In the genomic region with DNA sequence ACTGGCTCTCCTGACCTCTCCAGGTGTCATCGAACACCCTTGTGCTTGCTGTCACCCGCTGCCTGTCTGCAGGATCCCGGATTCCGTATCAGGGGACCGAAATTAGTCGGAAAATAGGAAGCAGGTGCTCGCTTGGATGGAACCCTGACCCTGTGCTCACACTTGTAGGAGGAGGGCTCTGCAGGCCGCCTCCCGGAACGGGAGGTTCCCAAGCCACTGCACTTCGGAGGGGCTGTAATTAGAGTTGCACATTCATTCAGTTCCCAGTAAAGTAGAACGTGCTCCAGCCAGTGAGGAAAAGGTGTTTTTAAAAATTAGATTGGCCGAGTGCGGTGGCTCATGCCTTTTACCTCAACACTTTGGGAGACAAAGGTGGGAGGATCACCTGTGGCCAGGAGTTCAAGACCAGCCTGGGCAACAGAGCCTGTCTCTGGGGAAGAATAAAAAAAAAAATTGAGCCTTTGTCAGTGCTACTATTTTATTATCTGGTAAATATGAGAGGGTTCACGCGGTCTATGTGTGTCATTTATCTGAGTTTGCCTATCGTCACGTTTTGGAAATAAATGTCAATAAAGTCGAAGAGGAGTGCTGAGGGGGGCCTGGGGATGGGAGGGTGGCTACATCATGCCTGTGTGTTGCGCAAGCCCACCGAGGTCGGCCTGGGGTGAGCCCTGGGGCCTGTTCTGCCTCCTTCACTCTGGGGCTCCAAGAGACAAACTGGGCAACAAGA, we compare ENCODE assay signal across 8 cellular contexts. TPM values are rescaled to one million over a fixed set of nuclear protein-coding genes. Genes with fewer than 3 reads are reported as not detected.
DNase-seq lines count a peak whose midpoint lies in the region; ATAC-seq and TF ChIP-seq lines count a peak whose summit lies in the region.

No MANE protein-coding gene starts in this region.

- no peak for TF ChIP-seq EP300 in gastroesophageal sphincter (IDR thresholded peaks at IDR 0.05)

- H3K4me1 ChIP-seq in PC-3 (ENCODE audit: insufficient read depth, low read length), result peaks cover 14% of the 10 kb centered on the region
- peaks cover 0 to 42% (median 19%) of the 10 kb centered on the region in 3 donors for H3K4me1 ChIP-seq in gastroesophageal sphincter
- peaks cover 15% of the 10 kb centered on the region for H3K4me1 ChIP-seq in psoas muscle

- peak overlapping the region; percentile 95 for H3K4me2 ChIP-seq in PC-3 (ENCODE audit: low read length)

- no peaks in the 10 kb centered on the region for H3K9me2 ChIP-seq in PC-3 (replicated peaks; ENCODE audit: low read length)

- no peaks in the 10 kb centered on the region for H3F3A ChIP-seq in PC-3 (ENCODE audit: low read length, unreplicated experiment)

- H3K79me2 ChIP-seq in PC-3 (ENCODE audit: low read length), result peaks cover 42% of the 10 kb centered on the region

- H3K9ac ChIP-seq in PC-3 (ENCODE audit: low read length), result peak overlapping the region; percentile 98

- BruUV-seq in PC-3 (replicated peaks; lab: Mats Ljungman, UMichigan), result TSS peak; percentile 64

- ATAC-seq in PC-3 (peak; percentile 61), gastroesophageal sphincter (no peak), psoas muscle (peak; percentile 39 to 56 (median 55)), HG03045 (IDR thresholded peaks at IDR 0.05; ENCODE audit: unreplicated experiment) (no peak), GM21390 (IDR thresholded peaks at IDR 0.05; ENCODE audit: unreplicated experiment) (no peak)

- POLR2A ChIA-PET in PC-3 (lab: Charles Lee; ENCODE audit: unreplicated experiment), result no interaction called here

- TF ChIP-seq CTCF in PC-3 (conservative IDR thresholded peaks at IDR 0.05; ENCODE audit: low read depth, low read length) (no peak), gastroesophageal sphincter (IDR thresholded peaks at IDR 0.05) (no peak), psoas muscle (IDR thresholded peaks at IDR 0.05) (no peak)

- H3K27me3 ChIP-seq in PC-3 (ENCODE audit: low read length) (no peaks in the 10 kb centered on the region), gastroesophageal sphincter (no peaks in the 10 kb centered on the region), psoas muscle (ENCODE audit: insufficient read depth in 3 of 3, low read length in 2 of 3) (no peaks in the 10 kb centered on the region)

- H3K27ac ChIP-seq in PC-3 (ENCODE audit: low read length), result peak overlapping the region; percentile 57
- peak overlapping the region; percentile 84 to 99 (median 98) for H3K27ac ChIP-seq in gastroesophageal sphincter
- H3K27ac ChIP-seq in psoas muscle, result peak overlapping the region; percentile 96

- no peaks in the 10 kb centered on the region for H4K20me1 ChIP-seq in PC-3 (ENCODE audit: low read length)

- H3K4me3 ChIP-seq in PC-3 (ENCODE audit: low read length) (peak overlapping the region; percentile 93), gastroesophageal sphincter (peak overlapping the region; percentile 83 to 96), psoas muscle (peak overlapping the region; percentile 99)

- no peak for TF ChIP-seq POLR2A in gastroesophageal sphincter (IDR thresholded peaks at IDR 0.05)

- intact Hi-C loops in PC-3 (cut with micrococcal nuclease) (loop anchor here (2.0 to 5.0 kb wide), 3 partner anchors 30 to 91 kb away; partner anchors contain the start of genes PTK6 and RTEL1), psoas muscle (cut with DNase I) (no loop called here)

- peak; percentile 95 for DNase-seq in DMS 273 (lab: John Stamatoyannopoulos, UW; ENCODE audit: unreplicated experiment)
- peak; percentile 60 for DNase-seq in KG1 (lab: John Stamatoyannopoulos, UW)
- DNase-seq in PC-3, result peak; percentile 90
- peak; percentile 86 for DNase-seq in activated effector memory CD4-positive, alpha-beta T cell treated with anti-CD3 and anti-CD28 coated beads, Interleukin-2, amount 50 U/mL, for 16 hours
- DNase-seq in psoas muscle, result peak; percentile 59 to 66

- CTCF ChIA-PET in PC-3 (lab: Charles Lee), result interaction anchor here (0.7 kb wide), 1 partner anchor 22 kb away, joined by 10 read pairs; no protein-coding TSS in a partner anchor

- H3K9me3 ChIP-seq in PC-3 (ENCODE audit: low read length) (no peaks in the 10 kb centered on the region), gastroesophageal sphincter (no peaks in the 10 kb centered on the region), psoas muscle (no peaks in the 10 kb centered on the region)

- WGBS in gastroesophageal sphincter (ENCODE audit: low coverage in 1 of 2), 2 donors, result 42% methylated on average over 5 to 12 of the region's 22 CpGs
- 24 to 29% (median 27%) methylated on average over 22 of the region's 22 CpGs for WGBS in psoas muscle, 3 donors

- H3K36me3 ChIP-seq in PC-3 (ENCODE audit: low read depth, low read length), result 0 out of 2 replicates have a peak, but pooled peaks cover 3% of the 10 kb centered on the region
- H3K36me3 ChIP-seq in gastroesophageal sphincter, result no peaks in the 10 kb centered on the region
- no peaks in the 10 kb centered on the region for H3K36me3 ChIP-seq in psoas muscle (ENCODE audit: insufficient read depth in 1 of 2, low read depth in 1 of 2)

- peak overlapping the region; percentile 82 for H2AFZ ChIP-seq in PC-3 (ENCODE audit: low read length)

RNA-seq across cellular contexts. Expression of gene GMEB2, which starts 1.5 kb away (rescaled TPM):
- total RNA-seq in PC-3 (2014; rRNA removed) (13.7 and 21.9 TPM in 2 replicates), gastroesophageal sphincter (10 to 100 TPM in 3 of 4 donors, 1 to 10 TPM in 1; 9.8 to 16.1 (median 12.1) TPM), psoas muscle (10 to 100 TPM in 1 of 4 donors, 1 to 10 TPM in 3; 5.4 to 10.1 (median 7.8) TPM)
- polyA plus RNA-seq in psoas muscle, result 1 to 10 TPM; 6.9 to 8.7 (median 8.5) TPM

RNA-seq across cellular contexts. Expression of gene STMN3, which starts 24.8 kb away (rescaled TPM):
- total RNA-seq in PC-3 (2014; rRNA removed) (15.8 and 24.5 TPM in 2 replicates), gastroesophageal sphincter (10 to 100 TPM; 13.7 to 31.6 (median 17.0) TPM), psoas muscle (1 to 10 TPM; 2.4 to 3.1 (median 2.7) TPM)
- polyA plus RNA-seq in psoas muscle, result 1 to 10 TPM; 1.0 to 2.7 (median 1.2) TPM

RNA-seq across cellular contexts. Expression of gene RTEL1, which starts 29.7 kb away (rescaled TPM):
- total RNA-seq in PC-3 (2014; rRNA removed) (43.0 and 56.2 TPM in 2 replicates), gastroesophageal sphincter (10 to 100 TPM in 3 of 4 donors, 1 to 10 TPM in 1; 7.1 to 43.7 (median 18.7) TPM), psoas muscle (10 to 100 TPM in 2 of 4 donors, 1 to 10 TPM in 2; 9.2 to 17.5 (median 10.9) TPM)
- polyA plus RNA-seq in psoas muscle, result 1 to 10 TPM; 5.2 to 7.3 (median 7.1) TPM

RNA-seq across cellular contexts. Expression of gene HELZ2, which starts 54.4 kb away (rescaled TPM):
- total RNA-seq in PC-3 (2014; rRNA removed) (33.4 and 77.2 TPM in 2 replicates), gastroesophageal sphincter (10 to 100 TPM; 14.2 to 22.2 (median 20.2) TPM), psoas muscle (1 to 10 TPM; 3.5 to 8.0 (median 5.4) TPM)
- polyA plus RNA-seq in psoas muscle, result 1 to 10 TPM in 2 of 3 donors, under 1 TPM in 1; 0.82 to 3.1 (median 1.5) TPM

Comparison
In these comparisons a context has a peak if more than half of its experiments do, and no peak if none do; other contexts are left out.
1. ATAC-seq: peak in PC-3 (single experiment) and psoas muscle (4 of 4); none in gastroesophageal sphincter (single experiment), HG03045 (single experiment) and GM21390 (single experiment).
2. Peak in every context shown above with its lines, with median percentiles within 50 percentile points of each other: DNase-seq, H3K27ac ChIP-seq and H3K4me3 ChIP-seq.